12 cellular contexts compared by ENCODE assay signal in the genomic region with DNA sequence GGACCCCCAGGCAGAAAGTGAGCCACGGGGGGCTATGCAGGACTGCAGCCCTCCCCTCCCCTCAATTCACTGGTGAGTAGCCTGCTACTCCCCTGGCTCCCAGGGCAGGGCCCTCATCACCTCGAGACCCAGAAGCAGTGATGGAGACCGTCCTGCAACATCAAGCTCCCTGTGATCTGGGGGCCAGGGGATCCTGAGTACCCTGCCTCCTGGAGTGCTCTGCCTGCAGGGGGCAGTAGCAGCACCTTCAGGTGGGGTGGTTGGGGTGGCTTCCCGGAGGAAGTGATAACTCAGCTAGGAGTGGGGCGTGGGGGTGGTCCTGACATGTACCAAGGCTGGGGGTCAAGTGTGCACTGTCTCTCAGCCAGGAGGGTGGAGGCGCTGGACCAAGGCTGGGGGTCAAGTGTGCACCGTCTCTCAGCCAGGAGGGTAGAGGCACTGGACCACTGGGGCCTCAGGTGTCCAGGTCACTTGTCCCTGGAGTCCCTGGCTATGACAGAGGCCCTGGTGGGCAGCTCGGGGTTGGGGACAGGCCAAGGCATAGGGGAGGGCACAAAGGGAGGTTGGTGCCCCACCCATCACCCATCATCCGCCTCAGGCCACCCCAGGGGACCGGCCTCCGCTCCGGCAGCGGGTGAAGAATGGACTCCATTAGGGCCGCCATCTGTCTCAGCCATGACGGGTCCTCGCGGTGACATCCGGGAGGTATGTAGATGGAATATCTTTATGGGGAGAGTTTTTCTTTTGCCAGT. TPM values are rescaled to one million over a fixed set of nuclear protein-coding genes. Genes with fewer than 3 reads are reported as not detected.
A peak's percentile ranks its signal among the peaks of the same experiment; 100 is the strongest.
DNase-seq lines count a peak whose midpoint lies in the region; ATAC-seq and TF ChIP-seq lines count a peak whose summit lies in the region.
"Had no signal": no experiment of that assay in that cellular context is flagged by ENCODE, and none has a peak within 500 bp of the region (broad histone marks: within the 10 kb centered on the region; RNA-seq: fewer than 3 reads in every experiment).

No MANE protein-coding gene starts in this region.

- H3K9me2 ChIP-seq in PC-3 (replicated peaks; ENCODE audit: low read length), result no peaks in the 10 kb centered on the region
- H3K9me2 ChIP-seq in GM23248 (ENCODE audit: insufficient read depth), result no peaks in the 10 kb centered on the region

- BruUV-seq in PC-3 (replicated peaks; lab: Mats Ljungman, UMichigan), result no TSS peak

- H3K36me3 ChIP-seq in PC-3 (ENCODE audit: low read depth, low read length) (no peaks in the 10 kb centered on the region), GM23248 (ENCODE audit: low read depth) (no peaks in the 10 kb centered on the region)
- H3K36me3 ChIP-seq: thoracic aorta had no signal

- intact Hi-C loops in PC-3 (cut with micrococcal nuclease), result no loop called here

- CTCF ChIA-PET in GM10248 (lab: Yijun Ruan, JAX), result interaction anchor here (1.0 to 1.9 kb wide), 3 partner anchors 21 to 28 kb away, joined by 3 to 8 read pairs (median 4); no protein-coding TSS in a partner anchor
- CTCF ChIA-PET in PC-3 (lab: Charles Lee), result no interaction called here

- H3F3A ChIP-seq in PC-3 (ENCODE audit: low read length, unreplicated experiment) (no peaks in the 10 kb centered on the region), GM23248 (ENCODE audit: insufficient read depth) (0 out of 2 replicates have a peak, but pooled peaks cover 8% of the 10 kb centered on the region)

- H3K4me2 ChIP-seq in PC-3 (ENCODE audit: low read length) (no peak overlapping the region), GM23248 (ENCODE audit: unreplicated experiment) (no peak overlapping the region)

- H3K27me3 ChIP-seq in PC-3 (ENCODE audit: low read length) (no peaks in the 10 kb centered on the region), GM23248 (replicated peaks; ENCODE audit: insufficient read depth) (peaks cover 4% of the 10 kb centered on the region; the same call in 1 of the 2 replicates)

- H3K27ac ChIP-seq in 22Rv1 (no peak overlapping the region), PC-3 (ENCODE audit: low read length) (no peak overlapping the region), GM23248 (no peak overlapping the region)
- H3K27ac ChIP-seq: SK-N-MC, thoracic aorta had no signal

- H3K79me2 ChIP-seq in PC-3 (ENCODE audit: low read length), result no peaks in the 10 kb centered on the region
- no peaks in the 10 kb centered on the region for H3K79me2 ChIP-seq in GM23248 (ENCODE audit: insufficient read depth)

- 82 to 83% methylated on average over 18 of the region's 18 CpGs for WGBS in GM23248 (ENCODE audit: low coverage in 1 of 2, low lambda C conversion rate in 2 of 2, missing lambda C conversion rate in 2 of 2), 2 experiments

- H3K9ac ChIP-seq in PC-3 (ENCODE audit: low read length) (no peak overlapping the region), GM23248 (no peak overlapping the region)

- H4K20me1 ChIP-seq in PC-3 (ENCODE audit: low read length) (no peaks in the 10 kb centered on the region), GM23248 (ENCODE audit: insufficient read depth) (no peaks in the 10 kb centered on the region)

- ATAC-seq in PC-3 (no peak), HG03097 (IDR thresholded peaks at IDR 0.05; ENCODE audit: low FRiP score, unreplicated experiment) (no peak), HG03354 (IDR thresholded peaks at IDR 0.05; ENCODE audit: poor library complexity, severe bottlenecking, unreplicated experiment) (no peak)
- ATAC-seq: esophagus mucosa had no signal

- POLR2A ChIA-PET in GM10248 (lab: Yijun Ruan, JAX), result no interaction called here
- POLR2A ChIA-PET in PC-3 (lab: Charles Lee; ENCODE audit: unreplicated experiment), result no interaction called here

- H3K4me1 ChIP-seq in PC-3 (ENCODE audit: insufficient read depth, low read length), result no peaks in the 10 kb centered on the region
- no peaks in the 10 kb centered on the region for H3K4me1 ChIP-seq in GM23248 (ENCODE audit: insufficient read depth)

- no peaks in the 10 kb centered on the region for H3K9me3 ChIP-seq in PC-3 (ENCODE audit: low read length)
- no peaks in the 10 kb centered on the region for H3K9me3 ChIP-seq in GM23248 (ENCODE audit: low read depth)
- H3K9me3 ChIP-seq: thoracic aorta had no signal

- TF ChIP-seq POLR2A in erythroblast (IDR thresholded peaks at IDR 0.05; ENCODE audit: low read length), result no peak

- in situ Hi-C loops in GM23248 (cut with MboI), result no loop called here

- H2AFZ ChIP-seq in PC-3 (ENCODE audit: low read length) (no peak overlapping the region), GM23248 (no peak overlapping the region)

- TF ChIP-seq CTCF in 22Rv1 (IDR thresholded peaks at IDR 0.05) (peak; percentile 65), GM10248 (IDR thresholded peaks at IDR 0.05; ENCODE audit: control extremely low read depth, extremely low read depth, low read depth, missing control alignments) (peak; percentile 40), PC-3 (conservative IDR thresholded peaks at IDR 0.05; ENCODE audit: low read depth, low read length) (peak; percentile 50)

- H3K4me3 ChIP-seq in PC-3 (ENCODE audit: low read length), result no peak overlapping the region
- no peak overlapping the region for H3K4me3 ChIP-seq in GM23248
- H3K4me3 ChIP-seq: lung, SK-N-MC, thoracic aorta had no signal

- DNase-seq in GM10248 (ENCODE audit: extremely low spot score) (peak; percentile 62), PC-3 (no peak), erythroblast (lab: John Stamatoyannopoulos, UW) (peak; percentile 15 to 30), 8988T (no peak), GM23248 (no peak)

RNA-seq across cellular contexts. Expression of a gene that starts 9.4 kb away (rescaled TPM):
- total RNA-seq in PC-3 (2014; rRNA removed), result 10.4 and 12.2 TPM in 2 replicates
- 1.4 TPM in 1 of 2 replicates, not detected in the other for total RNA-seq in GM23248 (2014; rRNA removed; shearing (Covaris generic))
- polyA plus RNA-seq in GM23248 (2016; fragmentation: Nextera tagmentation; extraction: Ambion mirVana), result 0.25 and 0.47 TPM in 2 replicates

Comparison
In these comparisons a context has a peak if more than half of its experiments do, and no peak if none do; other contexts are left out.
1. DNase-seq: peak in GM10248 (single experiment) and erythroblast (2 of 2); none in PC-3 (single experiment), 8988T (single experiment) and GM23248 (single experiment).
2. Peak in every context shown above with its lines, with median percentiles within 50 percentile points of each other: CTCF ChIP-seq.